3 cellular contexts compared by ENCODE assay signal in genomic region chr17:4665027-4665426, GRCh38.
TF ChIP-seq lines count a peak whose summit lies in the region.

No MANE protein-coding gene starts in this region.

TF ChIP-seq in SK-N-SH treated with all-trans-retinoic acid at 6 μM for 48 hours, 23 proteins besides CTCF, POLR2A, EP300 and RAD21 (continues in another document):
- no peak for TF ChIP-seq ZC3H10 (CRISPR knock-in tag; IDR thresholded peaks at IDR 0.05)
- no peak for TF ChIP-seq CSDC2 (CRISPR knock-in tag; IDR thresholded peaks at IDR 0.05)
- TF ChIP-seq ZFP3 (CRISPR knock-in tag; IDR thresholded peaks at IDR 0.05): no peak
- no peak for TF ChIP-seq PPARA (CRISPR knock-in tag; IDR thresholded peaks at IDR 0.05; ENCODE audit: borderline replicate concordance)
- TF ChIP-seq TSHZ2 (CRISPR knock-in tag; IDR thresholded peaks at IDR 0.05): no peak
- TF ChIP-seq TCF4 (CRISPR knock-in tag; IDR thresholded peaks at IDR 0.05; ENCODE audit: borderline replicate concordance): no peak
- TF ChIP-seq CSRNP3 (CRISPR knock-in tag; IDR thresholded peaks at IDR 0.05): no peak
- TF ChIP-seq ZNF70 (CRISPR knock-in tag; IDR thresholded peaks at IDR 0.05): no peak
- no peak for TF ChIP-seq ZNF565 (CRISPR knock-in tag; conservative IDR thresholded peaks at IDR 0.05; ENCODE audit: low read depth)
- no peak for TF ChIP-seq ARNTL (CRISPR knock-in tag; IDR thresholded peaks at IDR 0.05; ENCODE audit: borderline replicate concordance, low read depth)
- TF ChIP-seq BACH2 (CRISPR knock-in tag; IDR thresholded peaks at IDR 0.05; ENCODE audit: borderline replicate concordance): no peak
- no peak for TF ChIP-seq ZNF8 (CRISPR knock-in tag; IDR thresholded peaks at IDR 0.05)
- no peak for TF ChIP-seq ZFP30 (CRISPR knock-in tag; IDR thresholded peaks at IDR 0.05)
- TF ChIP-seq ESRRG (CRISPR knock-in tag; IDR thresholded peaks at IDR 0.05): no peak
- no peak for TF ChIP-seq TOX (CRISPR knock-in tag; IDR thresholded peaks at IDR 0.05; ENCODE audit: borderline replicate concordance)
- no peak for TF ChIP-seq SNAI2 (CRISPR knock-in tag; IDR thresholded peaks at IDR 0.05)
- no peak for TF ChIP-seq RARB (CRISPR knock-in tag; IDR thresholded peaks at IDR 0.05)

TF ChIP-seq in SK-N-SH, 30 proteins besides CTCF, POLR2A, EP300 and RAD21:
- TF ChIP-seq TAF1 (IDR thresholded peaks at IDR 0.05; ENCODE audit: borderline replicate concordance, low read depth, low read length) (no peak), ZBTB33 (IDR thresholded peaks at IDR 0.05; ENCODE audit: borderline replicate concordance, low read depth) (no peak), CHD2 (IDR thresholded peaks at IDR 0.05; ENCODE audit: low read length, partially characterized antibody) (no peak), SIN3A (IDR thresholded peaks at IDR 0.05; ENCODE audit: borderline replicate concordance, low read depth, low read length) (no peak), NRF1 (IDR thresholded peaks at IDR 0.05; ENCODE audit: low read depth, low read length) (no peak), MXI1 (IDR thresholded peaks at IDR 0.05; ENCODE audit: low read depth, low read length) (no peak), GATA2 (CRISPR knock-in tag; IDR thresholded peaks at IDR 0.05) (no peak), PBX3 (IDR thresholded peaks at IDR 0.05) (no peak), SMC3 (IDR thresholded peaks at IDR 0.05; ENCODE audit: low read depth, low read length) (no peak), MEF2A (IDR thresholded peaks at IDR 0.05; ENCODE audit: borderline replicate concordance, low read depth) (no peak), RCOR1 (IDR thresholded peaks at IDR 0.05; ENCODE audit: low read length) (no peak), FOSL2 (IDR thresholded peaks at IDR 0.05; ENCODE audit: borderline replicate concordance, low read depth) (no peak), USF2 (IDR thresholded peaks at IDR 0.05; ENCODE audit: borderline replicate concordance, low read depth, low read length) (no peak), POLR2AphosphoS5 (IDR thresholded peaks at IDR 0.05; ENCODE audit: low read depth, low read length) (no peak), IRF3 (IDR thresholded peaks at IDR 0.05; ENCODE audit: low read depth, low read length) (no peak), EZH2phosphoT487 (IDR thresholded peaks at IDR 0.05; ENCODE audit: borderline replicate concordance, low read depth) (no peak)

TF ChIP-seq in H1, 55 proteins besides CTCF, POLR2A, EP300 and RAD21:
- TF ChIP-seq NANOG (IDR thresholded peaks at IDR 0.05; ENCODE audit: insufficient read depth, low read depth, low read length, poor library complexity, severe bottlenecking) (no peak), FOSL1 (IDR thresholded peaks at IDR 0.05; ENCODE audit: insufficient read depth, low read depth, low read length) (no peak), JUND (IDR thresholded peaks at IDR 0.05; ENCODE audit: low read length) (no peak), RBBP5 (IDR thresholded peaks at IDR 0.05; ENCODE audit: borderline replicate concordance, low read depth, low read length) (no peak), JUN (IDR thresholded peaks at IDR 0.05; ENCODE audit: low read depth, low read length) (no peak), SP1 (IDR thresholded peaks at IDR 0.05; ENCODE audit: low read depth, low read length) (no peak), NRF1 (IDR thresholded peaks at IDR 0.05; ENCODE audit: low read depth, low read length) (no peak), RNF2 (IDR thresholded peaks at IDR 0.05; ENCODE audit: borderline replicate concordance, low read depth, low read length, missing control alignments, poor library complexity, severe bottlenecking) (no peak), BCL11A (IDR thresholded peaks at IDR 0.05; ENCODE audit: low read depth in 2 of 2, low read length in 2 of 2) (no peak)
- TF ChIP-seq, protein P1, sequence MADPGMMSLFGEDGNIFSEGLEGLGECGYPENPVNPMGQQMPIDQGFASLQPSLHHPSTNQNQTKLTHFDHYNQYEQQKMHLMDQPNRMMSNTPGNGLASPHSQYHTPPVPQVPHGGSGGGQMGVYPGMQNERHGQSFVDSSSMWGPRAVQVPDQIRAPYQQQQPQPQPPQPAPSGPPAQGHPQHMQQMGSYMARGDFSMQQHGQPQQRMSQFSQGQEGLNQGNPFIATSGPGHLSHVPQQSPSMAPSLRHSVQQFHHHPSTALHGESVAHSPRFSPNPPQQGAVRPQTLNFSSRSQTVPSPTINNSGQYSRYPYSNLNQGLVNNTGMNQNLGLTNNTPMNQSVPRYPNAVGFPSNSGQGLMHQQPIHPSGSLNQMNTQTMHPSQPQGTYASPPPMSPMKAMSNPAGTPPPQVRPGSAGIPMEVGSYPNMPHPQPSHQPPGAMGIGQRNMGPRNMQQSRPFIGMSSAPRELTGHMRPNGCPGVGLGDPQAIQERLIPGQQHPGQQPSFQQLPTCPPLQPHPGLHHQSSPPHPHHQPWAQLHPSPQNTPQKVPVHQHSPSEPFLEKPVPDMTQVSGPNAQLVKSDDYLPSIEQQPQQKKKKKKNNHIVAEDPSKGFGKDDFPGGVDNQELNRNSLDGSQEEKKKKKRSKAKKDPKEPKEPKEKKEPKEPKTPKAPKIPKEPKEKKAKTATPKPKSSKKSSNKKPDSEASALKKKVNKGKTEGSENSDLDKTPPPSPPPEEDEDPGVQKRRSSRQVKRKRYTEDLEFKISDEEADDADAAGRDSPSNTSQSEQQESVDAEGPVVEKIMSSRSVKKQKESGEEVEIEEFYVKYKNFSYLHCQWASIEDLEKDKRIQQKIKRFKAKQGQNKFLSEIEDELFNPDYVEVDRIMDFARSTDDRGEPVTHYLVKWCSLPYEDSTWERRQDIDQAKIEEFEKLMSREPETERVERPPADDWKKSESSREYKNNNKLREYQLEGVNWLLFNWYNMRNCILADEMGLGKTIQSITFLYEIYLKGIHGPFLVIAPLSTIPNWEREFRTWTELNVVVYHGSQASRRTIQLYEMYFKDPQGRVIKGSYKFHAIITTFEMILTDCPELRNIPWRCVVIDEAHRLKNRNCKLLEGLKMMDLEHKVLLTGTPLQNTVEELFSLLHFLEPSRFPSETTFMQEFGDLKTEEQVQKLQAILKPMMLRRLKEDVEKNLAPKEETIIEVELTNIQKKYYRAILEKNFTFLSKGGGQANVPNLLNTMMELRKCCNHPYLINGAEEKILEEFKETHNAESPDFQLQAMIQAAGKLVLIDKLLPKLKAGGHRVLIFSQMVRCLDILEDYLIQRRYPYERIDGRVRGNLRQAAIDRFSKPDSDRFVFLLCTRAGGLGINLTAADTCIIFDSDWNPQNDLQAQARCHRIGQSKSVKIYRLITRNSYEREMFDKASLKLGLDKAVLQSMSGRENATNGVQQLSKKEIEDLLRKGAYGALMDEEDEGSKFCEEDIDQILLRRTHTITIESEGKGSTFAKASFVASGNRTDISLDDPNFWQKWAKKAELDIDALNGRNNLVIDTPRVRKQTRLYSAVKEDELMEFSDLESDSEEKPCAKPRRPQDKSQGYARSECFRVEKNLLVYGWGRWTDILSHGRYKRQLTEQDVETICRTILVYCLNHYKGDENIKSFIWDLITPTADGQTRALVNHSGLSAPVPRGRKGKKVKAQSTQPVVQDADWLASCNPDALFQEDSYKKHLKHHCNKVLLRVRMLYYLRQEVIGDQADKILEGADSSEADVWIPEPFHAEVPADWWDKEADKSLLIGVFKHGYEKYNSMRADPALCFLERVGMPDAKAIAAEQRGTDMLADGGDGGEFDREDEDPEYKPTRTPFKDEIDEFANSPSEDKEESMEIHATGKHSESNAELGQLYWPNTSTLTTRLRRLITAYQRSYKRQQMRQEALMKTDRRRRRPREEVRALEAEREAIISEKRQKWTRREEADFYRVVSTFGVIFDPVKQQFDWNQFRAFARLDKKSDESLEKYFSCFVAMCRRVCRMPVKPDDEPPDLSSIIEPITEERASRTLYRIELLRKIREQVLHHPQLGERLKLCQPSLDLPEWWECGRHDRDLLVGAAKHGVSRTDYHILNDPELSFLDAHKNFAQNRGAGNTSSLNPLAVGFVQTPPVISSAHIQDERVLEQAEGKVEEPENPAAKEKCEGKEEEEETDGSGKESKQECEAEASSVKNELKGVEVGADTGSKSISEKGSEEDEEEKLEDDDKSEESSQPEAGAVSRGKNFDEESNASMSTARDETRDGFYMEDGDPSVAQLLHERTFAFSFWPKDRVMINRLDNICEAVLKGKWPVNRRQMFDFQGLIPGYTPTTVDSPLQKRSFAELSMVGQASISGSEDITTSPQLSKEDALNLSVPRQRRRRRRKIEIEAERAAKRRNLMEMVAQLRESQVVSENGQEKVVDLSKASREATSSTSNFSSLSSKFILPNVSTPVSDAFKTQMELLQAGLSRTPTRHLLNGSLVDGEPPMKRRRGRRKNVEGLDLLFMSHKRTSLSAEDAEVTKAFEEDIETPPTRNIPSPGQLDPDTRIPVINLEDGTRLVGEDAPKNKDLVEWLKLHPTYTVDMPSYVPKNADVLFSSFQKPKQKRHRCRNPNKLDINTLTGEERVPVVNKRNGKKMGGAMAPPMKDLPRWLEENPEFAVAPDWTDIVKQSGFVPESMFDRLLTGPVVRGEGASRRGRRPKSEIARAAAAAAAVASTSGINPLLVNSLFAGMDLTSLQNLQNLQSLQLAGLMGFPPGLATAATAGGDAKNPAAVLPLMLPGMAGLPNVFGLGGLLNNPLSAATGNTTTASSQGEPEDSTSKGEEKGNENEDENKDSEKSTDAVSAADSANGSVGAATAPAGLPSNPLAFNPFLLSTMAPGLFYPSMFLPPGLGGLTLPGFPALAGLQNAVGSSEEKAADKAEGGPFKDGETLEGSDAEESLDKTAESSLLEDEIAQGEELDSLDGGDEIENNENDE (IDR thresholded peaks at IDR 0.05; ENCODE audit: insufficient replicate concordance, low read length): no peak
